In the genomic region with DNA sequence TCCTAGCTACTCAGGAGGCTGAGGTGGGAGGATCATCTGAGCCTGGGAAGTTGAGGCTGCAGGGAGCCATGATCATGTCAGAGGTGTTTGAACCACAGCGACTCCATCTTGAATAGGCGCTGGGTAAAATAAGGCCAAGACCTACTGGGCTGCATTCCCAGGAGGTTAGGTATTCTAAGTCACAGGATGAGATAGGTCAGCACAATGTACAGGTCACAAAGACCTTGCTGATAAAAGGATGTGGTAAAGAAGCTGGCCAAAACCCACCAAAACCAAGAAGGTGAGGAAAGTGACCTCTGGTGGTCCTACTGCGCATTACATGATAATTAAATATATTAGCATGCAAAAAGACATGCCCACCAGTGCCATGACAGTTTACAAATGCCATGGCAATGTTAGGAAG, we compare ENCODE assay signal across 8 cellular contexts. TPM values are rescaled to one million over a fixed set of nuclear protein-coding genes. Genes with fewer than 3 reads are reported as not detected.
DNase-seq lines count a peak whose midpoint lies in the region; ATAC-seq, FAIRE-seq and TF ChIP-seq lines count a peak whose summit lies in the region.
"Not testable (repeated sequence)": the region's sequence is repeated elsewhere in the genome, so short reads cannot be mapped to it uniquely, and the experiment has no call there.

No MANE protein-coding gene starts in this region.

- not testable (repeated sequence) for H3K4me3 Mint-ChIP-seq in CD8-positive, alpha-beta T cell; activated B cell treated with CpG ODN at 0.5 μM for 24 hours

- TF ChIP-seq CTCF in CD8-positive, alpha-beta T cell (IDR thresholded peaks at IDR 0.05): peak; percentile 44
- peak; percentile 37 for TF ChIP-seq CTCF in GM13976 (IDR thresholded peaks at IDR 0.05; ENCODE audit: borderline replicate concordance, control extremely low read depth, extremely low read depth, insufficient read depth, missing control alignments)
- TF ChIP-seq CTCF in LNCaP clone FGC (IDR thresholded peaks at IDR 0.05; ENCODE audit: control insufficient read depth, extremely low read depth, insufficient read depth): 0 out of 2 replicates have a peak, but pooled peaks have one; percentile 18
- TF ChIP-seq CTCF in OCI-LY7 (conservative IDR thresholded peaks at IDR 0.05; ENCODE audit: low read length): peak; percentile 78
- TF ChIP-seq CTCF in activated B cell treated with CpG ODN at 0.5 μM for 24 hours (IDR thresholded peaks at IDR 0.05): not testable (repeated sequence)
- TF ChIP-seq CTCF in endothelial cell of umbilical vein (IDR thresholded peaks at IDR 0.05; ENCODE audit: extremely low read depth in 1 of 2, insufficient read depth in 1 of 2, low read depth in 1 of 2, low read length in 2 of 2): peak in 1 of 2 donors; percentile 17
- peak in 3 of 5 experiments; percentile 17 to 44 (median 34) for TF ChIP-seq CTCF in tibial nerve (IDR thresholded peaks at IDR 0.05)

- not testable (repeated sequence) for H4K20me1 ChIP-seq in OCI-LY7 (ENCODE audit: insufficient read depth, low read length); endothelial cell of umbilical vein (replicated peaks; ENCODE audit: control insufficient read depth, extremely low read depth, insufficient read depth, low read length)

- POLR2A ChIA-PET in CD8-positive, alpha-beta T cell (lab: Charles Lee); OCI-LY7 (lab: Charles Lee); endothelial cell of umbilical vein (lab: Charles Lee): not testable (repeated sequence)
- POLR2A ChIA-PET in activated B cell treated with CpG ODN at 0.5 μM for 24 hours (lab: Charles Lee): interaction anchor here (0.6 to 1.4 kb wide), 4 partner anchors 66 to 180 kb away, joined by 3 to 6 read pairs (median 4); no protein-coding TSS in a partner anchor

- H3K27me3 Mint-ChIP-seq in CD8-positive, alpha-beta T cell (ENCODE audit: low read depth); activated B cell treated with CpG ODN at 0.5 μM for 24 hours: not testable (repeated sequence)

- not testable (repeated sequence) for H3K27me3 ChIP-seq in CD8-positive, alpha-beta T cell (ENCODE audit: insufficient read depth, low read length); endothelial cell of umbilical vein (ENCODE audit: control insufficient read depth in 2 of 2, insufficient read depth in 2 of 2, low read length in 2 of 2); tibial nerve

- H3K9me3 ChIP-seq in CD8-positive, alpha-beta T cell (ENCODE audit: low read length); OCI-LY7 (ENCODE audit: low read length); endothelial cell of umbilical vein (replicated peaks; ENCODE audit: control insufficient read depth, insufficient read depth, low read length); tibial nerve: not testable (repeated sequence)

- not testable (repeated sequence) for TF ChIP-seq EP300 in tibial nerve (IDR thresholded peaks at IDR 0.05)

- not testable (repeated sequence) for DNase-seq in CD8-positive, alpha-beta T cell; GM13976 (ENCODE audit: low spot score); LNCaP clone FGC (ENCODE audit: low read depth); activated B cell treated with CpG ODN at 0.5 μM for 24 hours; endothelial cell of umbilical vein (ENCODE audit: low read depth, low spot score); tibial nerve (ENCODE audit: low spot score in 2 of 2)
- DNase-seq in OCI-LY7 (ENCODE audit: low spot score): peak; percentile 79
- DNase-seq in kidney tubule cell (ENCODE audit: low spot score): peak; percentile 56

- dilution Hi-C loops in endothelial cell of umbilical vein (cut with MboI; ENCODE audit: extremely low pct_ligation_motif_present, low sequenced_read_pairs): not testable (repeated sequence)

- H3K4me1 Mint-ChIP-seq in CD8-positive, alpha-beta T cell (ENCODE audit: low read depth): peaks cover 17% of the 10 kb centered on the region
- H3K4me1 Mint-ChIP-seq in activated B cell treated with CpG ODN at 0.5 μM for 24 hours: peaks cover 38% of the 10 kb centered on the region

- H3K4me3 ChIP-seq in CD8-positive, alpha-beta T cell (ENCODE audit: low read depth, low read length); LNCaP clone FGC (ENCODE audit: low read depth, low read length); OCI-LY7 (ENCODE audit: low read depth, low read length, poor library complexity, severe bottlenecking); endothelial cell of umbilical vein (replicated peaks in 1 of 3; ENCODE audit: insufficient read depth in 1 of 3, low read depth in 1 of 3, low read length in 3 of 3); tibial nerve: not testable (repeated sequence)

- H3K9me2 ChIP-seq in OCI-LY7 (ENCODE audit: insufficient read depth, low read length): not testable (repeated sequence)

- peaks cover 13% of the 10 kb centered on the region for H3K4me1 ChIP-seq in CD8-positive, alpha-beta T cell (ENCODE audit: insufficient read depth, low read length)
- peaks cover 11% of the 10 kb centered on the region for H3K4me1 ChIP-seq in OCI-LY7 (ENCODE audit: insufficient read depth, low read length, poor library complexity, severe bottlenecking)
- not testable (repeated sequence) for H3K4me1 ChIP-seq in endothelial cell of umbilical vein (ENCODE audit: control insufficient read depth, extremely low read depth, insufficient read depth, low read length)
- H3K4me1 ChIP-seq in tibial nerve: peaks cover 0 to 22% (median 6%) of the 10 kb centered on the region in 4 donors

- not testable (repeated sequence) for H3K36me3 ChIP-seq in CD8-positive, alpha-beta T cell (ENCODE audit: insufficient read depth, low read length); OCI-LY7 (ENCODE audit: insufficient read depth, low read length); endothelial cell of umbilical vein (ENCODE audit: control insufficient read depth in 2 of 2, extremely low read depth in 1 of 2, insufficient read depth in 2 of 2, low read length in 2 of 2)
- H3K36me3 ChIP-seq in tibial nerve: peaks cover 0 to 10% (median 0%) of the 10 kb centered on the region in 3 donors

- H3K27ac ChIP-seq in CD8-positive, alpha-beta T cell (ENCODE audit: low read depth, low read length); OCI-LY7 (ENCODE audit: low read depth, low read length, poor library complexity, severe bottlenecking); endothelial cell of umbilical vein (ENCODE audit: insufficient read depth, low read depth, low read length); tibial nerve: not testable (repeated sequence)

- not testable (repeated sequence) for H3K9me1 ChIP-seq in endothelial cell of umbilical vein (replicated peaks; ENCODE audit: control insufficient read depth, extremely low read depth, insufficient read depth, low read length)

- in situ Hi-C loops in GM13976 (cut with MboI; ENCODE audit: low sequenced_read_pairs, unreplicated experiment): not testable (repeated sequence)

- not testable (repeated sequence) for H2AFZ ChIP-seq in OCI-LY7 (ENCODE audit: low read length); endothelial cell of umbilical vein (ENCODE audit: low read depth, low read length)

- H3K9me3 Mint-ChIP-seq in CD8-positive, alpha-beta T cell; activated B cell treated with CpG ODN at 0.5 μM for 24 hours: not testable (repeated sequence)

- CTCF ChIA-PET in CD8-positive, alpha-beta T cell (lab: Charles Lee): interaction anchor here (0.6 to 3.5 kb wide), 5 partner anchors 117 to 199 kb away, joined by 3 to 18 read pairs (median 4); no protein-coding TSS in a partner anchor
- CTCF ChIA-PET in OCI-LY7 (lab: Charles Lee; ENCODE audit: unreplicated experiment): interaction anchor here (0.6 kb wide), 1 partner anchor 66 kb away, joined by 3 read pairs; the partner anchor contains the start of gene SH3BP5
- CTCF ChIA-PET in activated B cell treated with CpG ODN at 0.5 μM for 24 hours (lab: Charles Lee): interaction anchor here (0.8 to 5.6 kb wide), 10 partner anchors 14 to 197 kb away, joined by 3 to 97 read pairs (median 4); no protein-coding TSS in a partner anchor
- CTCF ChIA-PET in endothelial cell of umbilical vein (lab: Charles Lee): interaction anchor here (1.0 to 13.9 kb wide), 6 partner anchors 132 to 291 kb away, joined by 3 to 350 read pairs (median 3); no protein-coding TSS in a partner anchor

- peak; percentile 42 for ATAC-seq in CD8-positive, alpha-beta T cell
- ATAC-seq in activated B cell treated with CpG ODN at 0.5 μM for 24 hours (ENCODE audit: low read depth): peak; percentile 81

- not testable (repeated sequence) for BruUV-seq in OCI-LY7 (replicated peaks; lab: Mats Ljungman, UMichigan); endothelial cell of umbilical vein (replicated peaks; lab: Mats Ljungman, UMichigan)

- not testable (repeated sequence) for H3K9ac ChIP-seq in endothelial cell of umbilical vein (replicated peaks; ENCODE audit: extremely low read depth, insufficient read depth, low read length)

- peak; percentile 81 for FAIRE-seq in endothelial cell of umbilical vein (lab: Jason Lieb, UNC)

- H3K36me3 Mint-ChIP-seq in CD8-positive, alpha-beta T cell; activated B cell treated with CpG ODN at 0.5 μM for 24 hours (ENCODE audit: low read depth): not testable (repeated sequence)

- TF ChIP-seq POLR2A in endothelial cell of umbilical vein (IDR thresholded peaks at IDR 0.05; ENCODE audit: low read depth, low read length); tibial nerve (IDR thresholded peaks at IDR 0.05): not testable (repeated sequence)

- WGBS in tibial nerve, 2 donors: 79 to 86% methylated on average over 3 of the region's 3 CpGs

- intact Hi-C loops in CD8-positive, alpha-beta T cell (cut with DNase I, micrococcal nuclease): not testable (repeated sequence)
- intact Hi-C loops in OCI-LY7 (cut with micrococcal nuclease; ENCODE audit: unreplicated experiment) (loop anchor here (1.0 to 2.0 kb wide), 2 partner anchors 14 to 130 kb away; no protein-coding TSS in a partner anchor), activated B cell treated with CpG ODN at 0.5 μM for 24 hours (cut with micrococcal nuclease) (loop anchor here (1.0 kb wide), 5 partner anchors 14 to 130 kb away; partner anchors contain the start of gene SH3BP5), endothelial cell of umbilical vein (cut with micrococcal nuclease) (loop anchor here (1.0 kb wide), 1 partner anchor 130 kb away; no protein-coding TSS in a partner anchor)

- H3K4me2 ChIP-seq in OCI-LY7 (ENCODE audit: low read length); endothelial cell of umbilical vein (ENCODE audit: insufficient read depth, low read length): not testable (repeated sequence)

- H3K79me2 ChIP-seq in OCI-LY7 (ENCODE audit: insufficient read depth, low read depth, low read length); endothelial cell of umbilical vein (ENCODE audit: control insufficient read depth, insufficient read depth, low read length): not testable (repeated sequence)

- not testable (repeated sequence) for H3K27ac Mint-ChIP-seq in CD8-positive, alpha-beta T cell; activated B cell treated with CpG ODN at 0.5 μM for 24 hours

RNA-seq across cellular contexts. Expression of gene METTL6, which starts 28.6 kb away (rescaled TPM):
- total RNA-seq in CD8-positive, alpha-beta T cell: 1 to 10 TPM; 4.1 to 4.9 TPM
- total RNA-seq in OCI-LY7 (2014; rRNA removed; shearing (Covaris generic)): 12.7 and 24.3 TPM in 2 replicates
- 23.5 and 28.4 TPM in 2 replicates for total RNA-seq in OCI-LY7 (2022)
- total RNA-seq in activated B cell treated with CpG ODN at 0.5 μM for 24 hours: 18.7 and 20.2 TPM in 2 replicates
- 11.7 and 19.5 TPM in 2 replicates for total RNA-seq in endothelial cell of umbilical vein
- 12.7 and 13.9 TPM in 2 replicates for polyA plus RNA-seq in endothelial cell of umbilical vein
- polyA plus RNA-seq in endothelial cell of umbilical vein (2011; cell fraction: cytosol; rRNA removed): 18.5 and 19.7 TPM in 2 replicates
- 13.4 and 14.0 TPM in 2 replicates for polyA plus RNA-seq in endothelial cell of umbilical vein (2011; cell fraction: nucleus; rRNA removed)
- polyA plus RNA-seq in endothelial cell of umbilical vein (2012): 13.7 and 19.9 TPM in 2 replicates
- 13.8 and 15.6 TPM in 2 replicates for polyA minus RNA-seq in endothelial cell of umbilical vein
- 9.6 TPM for polyA minus RNA-seq in endothelial cell of umbilical vein (2011; cell fraction: cytosol; rRNA and poly(A)+ RNA removed)
- polyA minus RNA-seq in endothelial cell of umbilical vein (2011; cell fraction: nucleus; rRNA and poly(A)+ RNA removed): 5.7 and 6.7 TPM in 2 replicates
- 10 to 100 TPM; 13.2 to 20.8 (median 17.0) TPM for total RNA-seq in tibial nerve

RNA-seq across cellular contexts. Expression of gene EAF1, which starts 28.7 kb away (rescaled TPM):
- 10 to 100 TPM; 33.7 to 36.0 TPM for total RNA-seq in CD8-positive, alpha-beta T cell
- 18.0 and 23.8 TPM in 2 replicates for total RNA-seq in OCI-LY7 (2014; rRNA removed; shearing (Covaris generic))
- 21.6 and 24.1 TPM in 2 replicates for total RNA-seq in OCI-LY7 (2022)
- total RNA-seq in activated B cell treated with CpG ODN at 0.5 μM for 24 hours: 19.2 and 19.7 TPM in 2 replicates
- total RNA-seq in endothelial cell of umbilical vein: 16.0 and 18.2 TPM in 2 replicates
- 8.7 and 8.8 TPM in 2 replicates for polyA plus RNA-seq in endothelial cell of umbilical vein
- polyA plus RNA-seq in endothelial cell of umbilical vein (2011; cell fraction: cytosol; rRNA removed): 8.5 TPM in 2 replicates
- 6.9 and 7.8 TPM in 2 replicates for polyA plus RNA-seq in endothelial cell of umbilical vein (2011; cell fraction: nucleus; rRNA removed)
- 11.4 and 13.7 TPM in 2 replicates for polyA plus RNA-seq in endothelial cell of umbilical vein (2012)
- polyA minus RNA-seq in endothelial cell of umbilical vein: 19.6 and 20.1 TPM in 2 replicates
- polyA minus RNA-seq in endothelial cell of umbilical vein (2011; cell fraction: cytosol; rRNA and poly(A)+ RNA removed): 15.2 TPM
- polyA minus RNA-seq in endothelial cell of umbilical vein (2011; cell fraction: nucleus; rRNA and poly(A)+ RNA removed): 8.1 and 13.4 TPM in 2 replicates
- total RNA-seq in tibial nerve: 10 to 100 TPM; 16.5 to 26.4 (median 19.3) TPM
